ENCODE assay signal across 24 cellular contexts in the genomic region with DNA sequence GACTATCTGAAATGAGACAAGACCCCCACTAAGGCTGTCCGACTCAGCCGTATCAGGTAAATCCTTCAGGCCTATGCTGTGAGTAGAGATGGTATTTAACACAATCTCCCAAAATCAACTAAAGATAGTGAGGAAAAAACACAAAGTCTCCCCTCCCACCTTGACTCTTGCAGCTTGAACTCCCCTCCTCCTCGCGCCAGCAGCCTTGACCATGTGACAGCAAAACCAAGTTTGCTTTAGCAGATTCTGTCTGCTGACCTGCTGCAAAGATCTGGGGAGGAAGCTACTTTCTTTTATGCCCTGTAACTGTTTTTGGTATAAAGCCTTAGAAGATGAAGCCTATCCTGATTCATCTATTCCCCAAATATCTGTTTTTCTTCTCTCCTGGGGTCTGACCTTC.
"Had no signal": no experiment of that assay in that cellular context is flagged by ENCODE, and none has a peak within 500 bp of the region (broad histone marks: within the 10 kb centered on the region; RNA-seq: fewer than 3 reads in every experiment).

No MANE protein-coding gene starts in this region.

- ATAC-seq: activated CD4-positive, CD25-positive, alpha-beta regulatory T cell treated with anti-CD3 and anti-CD28 coated beads, Interleukin-2, amount 50 U/mL, for 24 hours; activated CD8-positive, alpha-beta T cell treated with anti-CD3 and anti-CD28 coated beads for 36 hours; activated T-cell treated with anti-CD3 and anti-CD28 coated beads, Interleukin-2, amount 50 U/mL, for 4 hours; activated T-helper 17 cell treated with anti-CD3 and anti-CD28 coated beads, Interleukin-2, amount 50 U/mL, for 72 hours; effector memory CD8-positive, alpha-beta T cell; T-helper 17 cell had no signal

- DNase-seq: activated B cell treated with CpG ODN at 0.5 μM for 24 hours; activated CD4-positive, alpha-beta T cell treated with anti-CD3 and anti-CD28 coated beads for 48 hours; activated CD4-positive, alpha-beta T cell treated with anti-CD3 and anti-CD28 coated beads, Interleukin-2, amount 50 U/mL, for 1 hour; activated CD4-positive, alpha-beta T cell treated with anti-CD3 and anti-CD28 coated beads, Interleukin-2, amount 50 U/mL, for 48 hours; activated CD8-positive, alpha-beta memory T cell treated with anti-CD3 and anti-CD28 coated beads for 24 hours; activated CD8-positive, alpha-beta T cell treated with anti-CD3 and anti-CD28 coated beads for 36 hours; activated effector memory CD4-positive, alpha-beta T cell treated with Interleukin-2 at 50 U/mL for 16 hours; activated gamma-delta T cell treated with Interleukin-2 at 50 U/mL for 16 hours; activated naive CD4-positive, alpha-beta T cell treated with anti-CD3 and anti-CD28 coated beads, Interleukin-2, amount 50 U/mL, for 16 hours; activated naive CD4-positive, alpha-beta T cell treated with Interleukin-2 at 50 U/mL for 16 hours; activated T-cell treated with anti-CD3 and anti-CD28 coated beads, Interleukin-2, amount 50 U/mL, for 4 hours; amniotic stem cell; anterior cingulate cortex; brain microvascular endothelial cell; dorsolateral prefrontal cortex; effector CD4-positive, alpha-beta T cell; effector memory CD8-positive, alpha-beta T cell; foreskin fibroblast; T-helper 1 cell; T-helper 17 cell; T1000; WERI-Rb-1 had no signal
